8 cellular contexts compared by ENCODE assay signal in genomic region chr16:67667817-67668494, GRCh38. TPM values are rescaled to one million over a fixed set of nuclear protein-coding genes. Genes with fewer than 3 reads are reported as not detected.
DNase-seq lines count a peak whose midpoint lies in the region; ATAC-seq, FAIRE-seq and TF ChIP-seq lines count a peak whose summit lies in the region.

No MANE protein-coding gene starts in this region.

- H3K4me1 ChIP-seq in pancreas: peaks cover 15 to 30% (median 23%) of the 10 kb centered on the region in 3 donors
- H3K4me1 ChIP-seq in thymus (ENCODE audit: control insufficient read depth, insufficient read depth, low read length): peaks cover 19% of the 10 kb centered on the region

- TF ChIP-seq CTCF in pancreas (IDR thresholded peaks at IDR 0.05): peak; percentile 72 to 90 (median 78)

- no peak for FAIRE-seq in pancreas (lab: Jason Lieb, UNC)

- WGBS in pancreas, 2 donors: 14 to 18% methylated on average over 18 of the region's 18 CpGs
- 28% methylated on average over 18 of the region's 18 CpGs for WGBS in thymus

- intact Hi-C loops in pancreas (cut with DNase I): loop anchor here in 1 of 3 donors (10.0 kb wide), 1 partner anchor 143 kb away; the partner anchor contains the start of gene RIPOR1

- peak; percentile 87 for DNase-seq in DMS53 treated with DMSO at 0.1 percent for 48 hours (lab: John Stamatoyannopoulos, UW; ENCODE audit: unreplicated experiment)
- peak; percentile 74 for DNase-seq in KG1 (lab: John Stamatoyannopoulos, UW)
- DNase-seq in SIG-M5 (lab: John Stamatoyannopoulos, UW): peak; percentile 81
- DNase-seq in activated naive CD4-positive, alpha-beta T cell treated with Interleukin-2 at 50 U/mL for 16 hours: peak; percentile 84
- DNase-seq in germinal center (ENCODE audit: low spot score): peak; percentile 96
- peak; percentile 84 to 95 (median 90) for DNase-seq in pancreas

- H3K36me3 ChIP-seq in pancreas (no peaks in the 10 kb centered on the region), thymus (ENCODE audit: control insufficient read depth, insufficient read depth) (peaks cover 3% of the 10 kb centered on the region)

- ATAC-seq in GM21529 (IDR thresholded peaks at IDR 0.05; ENCODE audit: unreplicated experiment) (peak; percentile 68), pancreas (peak; percentile 60 to 81 (median 70))

- H3K4me3 ChIP-seq in pancreas (peak overlapping the region in 2 of 4 donors; percentile 83 to 86), thymus (ENCODE audit: low read length) (peak overlapping the region; percentile 90)

- no peaks in the 10 kb centered on the region for H3K27me3 ChIP-seq in pancreas
- H3K27me3 ChIP-seq in thymus (ENCODE audit: control insufficient read depth, insufficient read depth): no peaks in the 10 kb centered on the region

- H3K9me3 ChIP-seq in pancreas (no peaks in the 10 kb centered on the region), thymus (ENCODE audit: control insufficient read depth) (no peaks in the 10 kb centered on the region)

- H3K27ac ChIP-seq in pancreas (peak overlapping the region; percentile 71 to 93 (median 83)), thymus (ENCODE audit: low read depth) (peak overlapping the region; percentile 56)

RNA-seq across cellular contexts. Expression of gene C16orf86, which starts 1.3 kb away (rescaled TPM):
- 1 to 10 TPM; 1.4 to 4.1 (median 2.4) TPM for total RNA-seq in pancreas
- polyA plus RNA-seq in pancreas (1 to 10 TPM; 5.7 to 7.6 TPM), thymus (9.4 TPM)

RNA-seq across cellular contexts. Expression of gene ENKD1, which starts 1.4 kb away (rescaled TPM):
- 10 to 100 TPM; 24.3 to 60.1 (median 44.2) TPM for total RNA-seq in pancreas
- polyA plus RNA-seq in pancreas: 100 to 1,000 TPM; 150 to 171 TPM
- polyA plus RNA-seq in thymus: 31.3 TPM

RNA-seq across cellular contexts. Expression of gene PARD6A, which starts 7.2 kb away (rescaled TPM):
- 10 to 100 TPM in 4 of 6 donors, 1 to 10 TPM in 2; 8.6 to 18.2 (median 15.7) TPM for total RNA-seq in pancreas
- 10 to 100 TPM; 11.6 to 14.3 TPM for polyA plus RNA-seq in pancreas
- polyA plus RNA-seq in thymus: 5.9 TPM

RNA-seq across cellular contexts. Expression of gene ACD, which starts 7.9 kb away (rescaled TPM):
- 10 to 100 TPM in 2 of 6 donors, 1 to 10 TPM in 4; 6.6 to 10.8 (median 9.7) TPM for total RNA-seq in pancreas
- polyA plus RNA-seq in pancreas: 10 to 100 TPM; 16.9 to 29.0 TPM
- polyA plus RNA-seq in thymus: 23.4 TPM

RNA-seq across cellular contexts. Expression of gene CARMIL2, which starts 23.0 kb away (rescaled TPM):
- 1 to 10 TPM in 5 of 6 donors, under 1 TPM in 1; 0.75 to 2.3 (median 1.3) TPM for total RNA-seq in pancreas
- 1 to 10 TPM; 2.5 to 4.3 TPM for polyA plus RNA-seq in pancreas
- 85.6 TPM for polyA plus RNA-seq in thymus
